9 cellular contexts compared by ENCODE assay signal in the genomic region with DNA sequence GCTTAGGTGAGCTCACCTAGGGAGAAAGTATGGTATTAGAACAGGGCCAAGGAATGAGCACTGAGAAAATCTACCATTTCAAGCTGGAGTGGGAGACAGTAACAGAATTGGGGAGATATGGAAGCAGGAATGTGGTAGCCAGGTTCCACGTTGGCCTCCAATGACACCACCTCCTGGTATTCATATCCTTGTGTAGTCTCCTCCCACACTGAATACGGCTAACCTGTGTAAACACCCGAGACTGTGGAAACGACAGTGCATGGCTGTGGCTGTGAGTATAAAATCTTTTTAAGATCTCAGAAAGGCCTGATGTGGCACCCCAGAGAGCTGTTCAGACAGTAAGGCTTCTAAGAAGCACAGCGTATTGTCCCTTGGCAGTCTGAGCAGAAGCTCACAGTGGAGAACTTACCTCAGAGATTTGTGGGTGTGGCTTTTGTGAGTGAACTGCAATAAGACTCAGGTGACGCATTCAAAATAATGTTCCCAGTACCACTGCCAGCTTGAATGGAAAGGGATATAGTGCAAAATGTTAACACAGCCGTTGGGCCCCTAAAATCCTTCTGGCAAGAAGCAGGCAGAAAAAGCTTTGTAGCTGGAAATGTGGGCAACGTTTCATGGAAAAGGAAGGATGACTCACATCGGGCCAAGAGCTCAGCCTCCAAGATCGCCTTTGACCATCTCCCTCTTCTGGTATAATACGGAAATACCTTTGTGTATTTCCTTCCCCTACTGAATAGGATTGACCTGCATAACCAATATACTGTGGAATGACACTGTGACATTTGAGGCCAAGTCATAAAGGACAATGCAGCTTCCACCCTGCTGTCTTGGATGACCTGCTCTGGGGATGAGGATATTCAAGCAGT. TPM values are rescaled to one million over a fixed set of nuclear protein-coding genes. Genes with fewer than 3 reads are reported as not detected.
DNase-seq lines count a peak whose midpoint lies in the region; ATAC-seq, FAIRE-seq and TF ChIP-seq lines count a peak whose summit lies in the region.
"Had no signal": no experiment of that assay in that cellular context is flagged by ENCODE, and none has a peak within 500 bp of the region (broad histone marks: within the 10 kb centered on the region; RNA-seq: fewer than 3 reads in every experiment).

No MANE protein-coding gene starts in this region.

- H3K4me3 ChIP-seq in adrenal gland, result no peak overlapping the region

- H3K4me1 ChIP-seq in adrenal gland (replicated peaks in 1 of 2), result no peaks in the 10 kb centered on the region

- H3K27ac Mint-ChIP-seq in activated CD4-positive, alpha-beta memory T cell treated with anti-CD3 and anti-CD28 coated beads, Interleukin-2, amount 10 ng/mL, durations not matched to agents 7 days and 5 days, result no peak overlapping the region

- peaks cover 5% of the 10 kb centered on the region for H3K4me1 Mint-ChIP-seq in activated CD4-positive, alpha-beta memory T cell treated with anti-CD3 and anti-CD28 coated beads, Interleukin-2, amount 10 ng/mL, durations not matched to agents 7 days and 5 days

- TF ChIP-seq CTCF in adrenal gland (IDR thresholded peaks at IDR 0.05), result peak in 5 of 6 experiments; percentile 11 to 37 (median 27)

- H3K36me3 ChIP-seq in adrenal gland (replicated peaks in 1 of 2), result no peaks in the 10 kb centered on the region

- no peaks in the 10 kb centered on the region for H3K27me3 Mint-ChIP-seq in activated CD4-positive, alpha-beta memory T cell treated with anti-CD3 and anti-CD28 coated beads, Interleukin-2, amount 10 ng/mL, durations not matched to agents 7 days and 5 days

- no peak for TF ChIP-seq POLR2A in adrenal gland (IDR thresholded peaks at IDR 0.05)

- intact Hi-C loops in adrenal gland (cut with DNase I), result no loop called here

- H3K36me3 Mint-ChIP-seq in activated CD4-positive, alpha-beta memory T cell treated with anti-CD3 and anti-CD28 coated beads, Interleukin-2, amount 10 ng/mL, durations not matched to agents 7 days and 5 days (ENCODE audit: low read depth), result peaks cover 12% of the 10 kb centered on the region

- POLR2A ChIA-PET in activated CD4-positive, alpha-beta memory T cell treated with anti-CD3 and anti-CD28 coated beads, Interleukin-2, amount 10 ng/mL, durations not matched to agents 7 days and 5 days (lab: Charles Lee), result no interaction called here

- H3K9me3 ChIP-seq in adrenal gland (replicated peaks in 1 of 3), result no peaks in the 10 kb centered on the region

- H3K27ac ChIP-seq in adrenal gland, result peak overlapping the region in 1 of 5 donors; percentile 39

- no peaks in the 10 kb centered on the region for H3K27me3 ChIP-seq in adrenal gland

- CTCF ChIA-PET in activated CD4-positive, alpha-beta memory T cell treated with anti-CD3 and anti-CD28 coated beads, Interleukin-2, amount 10 ng/mL, durations not matched to agents 7 days and 5 days (lab: Charles Lee), result interaction anchor here (1.1 kb wide), 1 partner anchor 107 kb away, joined by 3 read pairs; no protein-coding TSS in a partner anchor

- DNase-seq in HT-29 (ENCODE audit: low spot score), result peak; percentile 92
- DNase-seq in adrenal gland, result peak in 1 of 7 donors; percentile 36
- peak; percentile 25 for DNase-seq in left kidney (ENCODE audit: low read depth, low spot score)
- DNase-seq in central memory CD4-positive, alpha-beta T cell, result no peak
- DNase-seq in activated effector memory CD4-positive, alpha-beta T cell treated with Interleukin-2 at 50 U/mL for 16 hours, result no peak
- DNase-seq in activated CD4-positive, alpha-beta memory T cell treated with anti-CD3 and anti-CD28 coated beads, Interleukin-2, amount 10 ng/mL, durations not matched to agents 7 days and 5 days, result no peak
- DNase-seq: hypothalamus had no signal

- ATAC-seq in HG03095 (IDR thresholded peaks at IDR 0.05; ENCODE audit: unreplicated experiment), result no peak

- WGBS in adrenal gland, 4 donors, result 58 to 69% (median 61%) methylated on average over 11 of the region's 11 CpGs

- peak; percentile 83 for FAIRE-seq in A204.1 (lab: Jason Lieb, UNC)

- H3K4me3 Mint-ChIP-seq in activated CD4-positive, alpha-beta memory T cell treated with anti-CD3 and anti-CD28 coated beads, Interleukin-2, amount 10 ng/mL, durations not matched to agents 7 days and 5 days, result no peak overlapping the region

- H3K9me3 Mint-ChIP-seq in activated CD4-positive, alpha-beta memory T cell treated with anti-CD3 and anti-CD28 coated beads, Interleukin-2, amount 10 ng/mL, durations not matched to agents 7 days and 5 days, result no peaks in the 10 kb centered on the region

RNA-seq across cellular contexts. Expression of a gene that starts 14.4 kb away (rescaled TPM):
- total RNA-seq in HT-29 (2014; rRNA removed; shearing (Covaris generic)), result 3.4 and 10.2 TPM in 2 replicates
- under 1 TPM in 7 of 8 donors, not detected in 1; 0.17 to 0.65 (median 0.28) TPM for total RNA-seq in adrenal gland
- under 1 TPM; 0.10 to 0.55 (median 0.16) TPM for polyA plus RNA-seq in adrenal gland
- 1 to 10 TPM; 5.8 to 5.9 TPM for total RNA-seq in activated CD4-positive, alpha-beta memory T cell treated with anti-CD3 and anti-CD28 coated beads, Interleukin-2, amount 10 ng/mL, durations not matched to agents 7 days and 5 days

RNA-seq across cellular contexts. Expression of a gene that starts 38.2 kb away (rescaled TPM):
- 39.0 and 40.8 TPM in 2 replicates for total RNA-seq in HT-29 (2014; rRNA removed; shearing (Covaris generic))
- not detected for total RNA-seq in adrenal gland
- under 1 TPM in 2 of 3 donors, not detected in 1; 0.10 to 0.16 TPM for polyA plus RNA-seq in adrenal gland
- total RNA-seq in activated CD4-positive, alpha-beta memory T cell treated with anti-CD3 and anti-CD28 coated beads, Interleukin-2, amount 10 ng/mL, durations not matched to agents 7 days and 5 days, result not detected

Comparison
In these comparisons a context has a peak if more than half of its experiments do, and no peak if none do; other contexts are left out.
1. DNase-seq: peak in HT-29 (single experiment) and left kidney (single experiment); none in central memory CD4-positive, alpha-beta T cell (single experiment), activated effector memory CD4-positive, alpha-beta T cell treated with Interleukin-2 at 50 U/mL for 16 hours (single experiment) and activated CD4-positive, alpha-beta memory T cell treated with anti-CD3 and anti-CD28 coated beads, Interleukin-2, amount 10 ng/mL, durations not matched to agents 7 days and 5 days (single experiment).
2. RNA of a gene that starts 38.2 kb away (total RNA-seq): 39.0 to 40.8 TPM in HT-29; not detected in adrenal gland and not detected in activated CD4-positive, alpha-beta memory T cell treated with anti-CD3 and anti-CD28 coated beads, Interleukin-2, amount 10 ng/mL, durations not matched to agents 7 days and 5 days; every median in the first group is over 10 times any median in the second.